Comparison of ENCODE assay signal across 8 cellular contexts in the genomic region with DNA sequence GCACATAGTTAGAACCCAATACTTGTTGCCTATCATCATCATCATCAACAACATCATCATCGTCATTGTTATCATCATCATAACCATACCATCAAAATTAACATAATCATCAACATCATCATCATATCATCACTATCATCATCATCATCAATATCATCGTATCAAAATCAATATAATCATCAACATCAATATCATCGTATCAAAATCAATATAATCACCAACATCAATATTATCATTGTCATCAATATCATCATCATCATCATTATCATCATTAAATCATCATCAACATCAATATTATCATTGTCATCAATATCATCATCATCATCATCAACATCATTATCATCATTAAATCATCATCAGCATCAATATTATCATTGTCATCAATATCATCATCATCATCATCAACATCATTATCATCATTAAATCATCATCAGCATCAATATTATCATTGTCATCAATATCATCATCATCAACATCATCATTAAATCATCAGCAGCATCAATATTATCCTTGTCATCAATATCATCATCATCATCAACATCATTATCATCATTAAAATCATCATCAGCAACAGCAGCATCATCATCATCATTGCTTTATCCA.
DNase-seq lines count a peak whose midpoint lies in the region; ATAC-seq, FAIRE-seq and TF ChIP-seq lines count a peak whose summit lies in the region.
"Not testable (repeated sequence)": the region's sequence is repeated elsewhere in the genome, so short reads cannot be mapped to it uniquely, and the experiment has no call there.

No MANE protein-coding gene starts in this region.

- CTCF ChIA-PET in HEK293 (lab: Yijun Ruan, JAX), result interaction anchor here (0.6 kb wide), 1 partner anchor 350 kb away, joined by 3 read pairs; no protein-coding TSS in a partner anchor
- CTCF ChIA-PET in K562 (lab: Yijun Ruan, JAX; ENCODE audit: low intra/inter-chr PET ratio); HepG2 (lab: Yijun Ruan, JAX; ENCODE audit: low intra/inter-chr PET ratio, low total read pairs): not testable (repeated sequence)

- not testable (repeated sequence) for H3K4me2 ChIP-seq in K562 (ENCODE audit: insufficient read depth, low read length); HepG2 (ENCODE audit: low read depth, low read length)

- FAIRE-seq in A204.1 (lab: Jason Lieb, UNC), result peak; percentile 89
- FAIRE-seq in G401.6 (lab: Jason Lieb, UNC), result peak; percentile 91
- peak; percentile 76 for FAIRE-seq in RCC 7860 (lab: Jason Lieb, UNC)
- not testable (repeated sequence) for FAIRE-seq in K562 (lab: Jason Lieb, UNC); HepG2 (lab: Jason Lieb, UNC)
- FAIRE-seq in endometrium (lab: Jason Lieb, UNC), result peak; percentile 88
- peak; percentile 99 for FAIRE-seq in urothelium cell line (lab: Jason Lieb, UNC)

- in situ Hi-C loops in K562 (cut with MboI); HepG2 (cut with HindIII; ENCODE audit: extremely low pct_ligation_motif_present, low pct_unique_long_range_greater_than_20kb): not testable (repeated sequence)

- WGBS in K562 (ENCODE audit: insufficient coverage, low coverage, missing lambda C conversion rate), result 3% methylated on average over 3 of the region's 3 CpGs
- WGBS in HepG2 (ENCODE audit: low lambda C conversion rate), result 26% methylated on average over 3 of the region's 3 CpGs

- H3K9me1 ChIP-seq in K562 (ENCODE audit: control insufficient read depth, insufficient read depth, low read length), result not testable (repeated sequence)

- POLR2A ChIA-PET in HEK293 (lab: Yijun Ruan, JAX); K562 (lab: Yijun Ruan, JAX); HepG2 (lab: Yijun Ruan, JAX): not testable (repeated sequence)

- ATAC-seq in K562, HepG2: not testable (repeated sequence)

- not testable (repeated sequence) for H3K79me2 ChIP-seq in K562 (ENCODE audit: control insufficient read depth, insufficient read depth, low read length); HepG2 (ENCODE audit: insufficient read depth, low read length)

- intact Hi-C loops in K562 (cut with micrococcal nuclease); HepG2 (cut with micrococcal nuclease; ENCODE audit: unreplicated experiment): not testable (repeated sequence)

- not testable (repeated sequence) for H3K36me3 ChIP-seq in HEK293 (ENCODE audit: control insufficient read depth in 2 of 2, insufficient read depth in 1 of 2, low read length in 2 of 2); K562 (ENCODE audit: control insufficient read depth, insufficient read depth, low read length); HepG2 (replicated peaks in 1 of 2; ENCODE audit: control insufficient read depth in 1 of 2, insufficient read depth in 2 of 2, low read length in 2 of 2)

- BruUV-seq in K562 (replicated peaks; lab: Mats Ljungman, UMichigan); HepG2 (replicated peaks; lab: Mats Ljungman, UMichigan): not testable (repeated sequence)

- not testable (repeated sequence) for H3K27ac ChIP-seq in HEK293 (ENCODE audit: extremely low read depth, low read depth, low read length); K562 (ENCODE audit: extremely low read depth, low read depth, low read length); HepG2 (ENCODE audit: extremely low read length, insufficient read depth, low read length)

- H3K4me1 ChIP-seq in HEK293 (ENCODE audit: control insufficient read depth, insufficient read depth, low read length); K562 (replicated peaks in 1 of 2; ENCODE audit: control insufficient read depth in 2 of 2, insufficient read depth in 2 of 2, low read length in 2 of 2); HepG2 (ENCODE audit: insufficient read depth, low read length): not testable (repeated sequence)

- not testable (repeated sequence) for H2AFZ ChIP-seq in K562 (ENCODE audit: low read depth, low read length); HepG2 (ENCODE audit: low read length)

- H3K9ac ChIP-seq in K562 (ENCODE audit: insufficient read depth in 1 of 2, low read depth in 2 of 2, low read length in 2 of 2); HepG2 (ENCODE audit: insufficient read depth, low read depth, low read length): not testable (repeated sequence)

- TF ChIP-seq RAD21 in K562 (CRISPR knock-in tag; conservative IDR thresholded peaks at IDR 0.05 in 1 of 2, IDR thresholded peaks at IDR 0.05 in 1 of 2); HepG2 (CRISPR knock-in tag; IDR thresholded peaks at IDR 0.05): not testable (repeated sequence)

- H4K20me1 ChIP-seq in K562 (replicated peaks; ENCODE audit: control insufficient read depth, insufficient read depth, low read length); HepG2 (ENCODE audit: insufficient read depth, low read length): not testable (repeated sequence)

- not testable (repeated sequence) for H3K27me3 ChIP-seq in K562 (ENCODE audit: control insufficient read depth in 2 of 2, insufficient read depth in 2 of 2, low read length in 2 of 2); HepG2 (ENCODE audit: control insufficient read depth in 1 of 2, insufficient read depth in 2 of 2, low read length in 2 of 2)

- not testable (repeated sequence) for DNase-seq in RCC 7860 (ENCODE audit: low spot score); K562 (ENCODE audit: extremely low read depth in 1 of 4, low spot score in 3 of 4); HepG2 (ENCODE audit: low spot score); urothelium cell line (ENCODE audit: low spot score)

- not testable (repeated sequence) for TF ChIP-seq CTCF in HEK293 (tag by site-specific recombination; IDR thresholded peaks at IDR 0.05); K562 (IDR thresholded peaks at IDR 0.05 in 2 of 3, conservative IDR thresholded peaks at IDR 0.05 in 1 of 3; ENCODE audit: insufficient read depth in 2 of 3, low read depth in 1 of 3, low read length in 3 of 3); HepG2 (CRISPR knock-in tag; IDR thresholded peaks at IDR 0.05)

- not testable (repeated sequence) for H3K9me3 ChIP-seq in HEK293 (ENCODE audit: control insufficient read depth, insufficient read depth, low read depth, low read length); K562 (replicated peaks; ENCODE audit: control insufficient read depth, insufficient read depth, low read depth, low read length); HepG2 (ENCODE audit: low read length)

- not testable (repeated sequence) for TF ChIP-seq POLR2A in K562 (conservative IDR thresholded peaks at IDR 0.05); HepG2 (IDR thresholded peaks at IDR 0.05; ENCODE audit: insufficient read depth in 1 of 2, low read depth in 2 of 2, low read length in 2 of 2)

- TF ChIP-seq EP300 in K562 (IDR thresholded peaks at IDR 0.05; ENCODE audit: low read length); HepG2 (IDR thresholded peaks at IDR 0.05; ENCODE audit: low read depth in 2 of 2, low read length in 2 of 2); HepG2 (CRISPR knock-in tag; IDR thresholded peaks at IDR 0.05; ENCODE audit: borderline replicate concordance): not testable (repeated sequence)

- H3K4me3 ChIP-seq in HEK293 (ENCODE audit: low read depth, low read length); K562; HepG2 (replicated peaks in 1 of 3; ENCODE audit: insufficient read depth in 1 of 3, low read depth in 2 of 3, low read length in 3 of 3): not testable (repeated sequence)

TF ChIP-seq in K562, 482 proteins besides CTCF, POLR2A, EP300 and RAD21:
- TF ChIP-seq C11orf30 (IDR thresholded peaks at IDR 0.05; ENCODE audit: low read depth) (peak; percentile 18; the same call in 1 of the 2 replicates), ZNF316 (IDR thresholded peaks at IDR 0.05) (peak; percentile 56), MAFG (tag; conservative IDR thresholded peaks at IDR 0.05) (peak; percentile 16; the same call in 1 of the 2 replicates)

TF ChIP-seq in HepG2, 621 proteins besides CTCF, POLR2A, EP300 and RAD21:
- TF ChIP-seq CREB1 (IDR thresholded peaks at IDR 0.05), result peak; percentile 93
- TF ChIP-seq CREB1, ATF7 (CRISPR knock-in tag; IDR thresholded peaks at IDR 0.05): not testable (repeated sequence)
- TF ChIP-seq MAFF (IDR thresholded peaks at IDR 0.05; ENCODE audit: low read depth, low read length), result peak; percentile 63; the same call in 1 of the 2 replicates
- peak; percentile 44 for TF ChIP-seq ATF7 (IDR thresholded peaks at IDR 0.05)
- peak in 1 of 2 experiments; percentile 47; a peak in 2 of 4 replicates for TF ChIP-seq MAFK (conservative IDR thresholded peaks at IDR 0.05 in 1 of 2, IDR thresholded peaks at IDR 0.05 in 1 of 2; ENCODE audit: low read length in 2 of 2)
